Comparison of ENCODE assay signal across 17 cellular contexts in genomic region chr9:81317223-81317622, GRCh38.
DNase-seq lines count a peak whose midpoint lies in the region; ATAC-seq, FAIRE-seq and TF ChIP-seq lines count a peak whose summit lies in the region.
"Had no signal": no experiment of that assay in that cellular context is flagged by ENCODE, and none has a peak within 500 bp of the region (broad histone marks: within the 10 kb centered on the region; RNA-seq: fewer than 3 reads in every experiment).

No MANE protein-coding gene starts in this region.

- no peak overlapping the region for H2BK12ac ChIP-seq in H1 (ENCODE audit: low read depth, low read length)

- H2BK5ac ChIP-seq in H1 (ENCODE audit: low read depth, low read length), result no peak overlapping the region

- no peaks in the 10 kb centered on the region for H3K79me1 ChIP-seq in H1 (ENCODE audit: low read depth, low read length)

- H3K23me2 ChIP-seq in H1 (ENCODE audit: low read depth, low read length), result no peaks in the 10 kb centered on the region; the same call in 1 of the 2 replicates

- POLR2A ChIA-PET in HepG2 (lab: Yijun Ruan, JAX), result no interaction called here
- POLR2A ChIA-PET in H1 (lab: Charles Lee; ENCODE audit: partially characterized antibody), result no interaction called here

- H3K4me3 ChIP-seq in HepG2 (replicated peaks in 1 of 3; ENCODE audit: insufficient read depth in 1 of 3, low read depth in 2 of 3, low read length in 3 of 3) (no peak overlapping the region), right lobe of liver (no peak overlapping the region), Loucy (ENCODE audit: low read length, poor library complexity, severe bottlenecking) (no peak overlapping the region), H1 (ENCODE audit: extremely low read depth in 1 of 4, insufficient read depth in 2 of 4, low read depth in 3 of 4, low read length in 4 of 4) (no peak overlapping the region), heart right ventricle (no peak overlapping the region), WERI-Rb-1 (ENCODE audit: low read depth, low read length) (no peak overlapping the region)
- H3K4me3 ChIP-seq: BLaER1 treated with 17β-estradiol and CSF1 and Interleukin-3, amounts not matched to agents 10 nM and 100 nM had no signal

- H3K79me2 ChIP-seq in HepG2 (ENCODE audit: insufficient read depth, low read length) (no peaks in the 10 kb centered on the region), Loucy (ENCODE audit: insufficient read depth, low read length) (no peaks in the 10 kb centered on the region), H1 (ENCODE audit: control insufficient read depth in 1 of 2, insufficient read depth in 2 of 2, low read length in 2 of 2) (no peaks in the 10 kb centered on the region)

- H3K9me2 ChIP-seq in Loucy (replicated peaks; ENCODE audit: low read depth, low read length), result no peaks in the 10 kb centered on the region

- no TSS peak for BruUV-seq in HepG2 (replicated peaks; lab: Mats Ljungman, UMichigan)

- H3K27ac ChIP-seq in HepG2 (ENCODE audit: extremely low read length, insufficient read depth, low read length) (no peak overlapping the region), right lobe of liver (no peak overlapping the region), H1 (ENCODE audit: low read depth, low read length) (no peak overlapping the region), heart right ventricle (no peak overlapping the region), WERI-Rb-1 (no peak overlapping the region)
- H3K27ac ChIP-seq: BLaER1 treated with 17β-estradiol and CSF1 and Interleukin-3, amounts not matched to agents 10 nM and 100 nM had no signal

- H2BK20ac ChIP-seq in H1 (ENCODE audit: low read length), result no peak overlapping the region

- no peak overlapping the region for H2BK15ac ChIP-seq in H1 (ENCODE audit: low read length)

- H4K5ac ChIP-seq in H1 (ENCODE audit: insufficient read length, low read depth, low read length), result no peak overlapping the region

- no peak overlapping the region for H3K4ac ChIP-seq in H1 (replicated peaks; ENCODE audit: insufficient read length, low read depth, low read length)

- H3K9me3 ChIP-seq in HepG2 (ENCODE audit: low read length), result no peaks in the 10 kb centered on the region
- no peaks in the 10 kb centered on the region for H3K9me3 ChIP-seq in right lobe of liver
- no peaks in the 10 kb centered on the region for H3K9me3 ChIP-seq in Loucy (ENCODE audit: insufficient read depth, low read depth, low read length)
- peaks cover 4 to 6% of the 10 kb centered on the region in 2 experiments; a peak in 3 of 4 replicates for H3K9me3 ChIP-seq in H1 (ENCODE audit: insufficient read depth in 2 of 2, low read depth in 1 of 2, low read length in 1 of 2)
- peaks cover 0 to 5% (median 0%) of the 10 kb centered on the region in 11 donors for H3K9me3 ChIP-seq in heart right ventricle
- no peaks in the 10 kb centered on the region for H3K9me3 ChIP-seq in WERI-Rb-1 (ENCODE audit: severe bottlenecking)

- peaks cover 21% of the 10 kb centered on the region; the same call in 1 of the 2 replicates for H3K4me1 ChIP-seq in HepG2 (ENCODE audit: insufficient read depth, low read length)
- H3K4me1 ChIP-seq in right lobe of liver, result peaks cover 0 to 12% (median 2%) of the 10 kb centered on the region in 4 donors
- H3K4me1 ChIP-seq in Loucy (ENCODE audit: insufficient read depth, low read length, poor library complexity, severe bottlenecking), result no peaks in the 10 kb centered on the region
- no peaks in the 10 kb centered on the region for H3K4me1 ChIP-seq in H1 (replicated peaks in 1 of 4; ENCODE audit: control insufficient read depth in 3 of 4, insufficient read depth in 4 of 4, low read length in 3 of 4)
- H3K4me1 ChIP-seq in heart right ventricle, result no peaks in the 10 kb centered on the region

- no peak overlapping the region for H2AK5ac ChIP-seq in H1 (ENCODE audit: low read depth, low read length)

- 0% methylated on average over 1 of the region's 1 CpG for whole genome bisulfite sequencing in HepG2 (ENCODE audit: low lambda C conversion rate)
- WGBS in right lobe of liver (ENCODE audit: insufficient coverage, low coverage, low lambda C conversion rate, missing lambda C conversion rate), result 100% methylated on average over 1 of the region's 1 CpG
- WGBS in H1 (ENCODE audit: extremely low coverage in 1 of 2, insufficient coverage in 1 of 2, insufficient read length in 1 of 2, insufficient replicate concordance in 2 of 2, low coverage in 1 of 2, low lambda C conversion rate in 2 of 2, missing lambda C conversion rate in 1 of 2), 2 experiments, result 93% methylated on average over 1 of the region's 1 CpG; no CpG with 5 or more reads in 1 of the 2 experiments
- WGBS in heart right ventricle, 2 donors, result 96% methylated on average over 1 of the region's 1 CpG

- no peak overlapping the region for H3K14ac ChIP-seq in H1 (ENCODE audit: insufficient read length)

- TF ChIP-seq CTCF in HepG2 (CRISPR knock-in tag; IDR thresholded peaks at IDR 0.05) (no peak), right lobe of liver (IDR thresholded peaks at IDR 0.05) (no peak), Loucy (conservative IDR thresholded peaks at IDR 0.05; ENCODE audit: low read length) (no peak), H1 (IDR thresholded peaks at IDR 0.05; ENCODE audit: control extremely low read depth in 1 of 3, insufficient read depth in 1 of 3, low read depth in 1 of 3, low read length in 3 of 3) (no peak), heart right ventricle (IDR thresholded peaks at IDR 0.05) (no peak), WERI-Rb-1 (IDR thresholded peaks at IDR 0.05; ENCODE audit: low read depth, low read length) (no peak)

- CTCF ChIA-PET in HepG2 (lab: Yijun Ruan, JAX; ENCODE audit: low intra/inter-chr PET ratio, low total read pairs), result no interaction called here
- CTCF ChIA-PET in H1 (lab: Charles Lee; ENCODE audit: partially characterized antibody), result interaction anchor here (0.5 kb wide), 1 partner anchor 205 kb away, joined by 3 read pairs; no protein-coding TSS in a partner anchor

- intact Hi-C loops in HepG2 (cut with micrococcal nuclease; ENCODE audit: unreplicated experiment) (no loop called here), right lobe of liver (cut with DNase I) (no loop called here), heart right ventricle (cut with DNase I) (no loop called here)

- H3K27me3 ChIP-seq in HepG2 (ENCODE audit: control insufficient read depth in 1 of 2, insufficient read depth in 2 of 2, low read length in 2 of 2), result no peaks in the 10 kb centered on the region
- H3K27me3 ChIP-seq in right lobe of liver, result no peaks in the 10 kb centered on the region
- no peaks in the 10 kb centered on the region for H3K27me3 ChIP-seq in Loucy (ENCODE audit: insufficient read depth, low read length, poor library complexity, severe bottlenecking)
- no peaks in the 10 kb centered on the region for H3K27me3 ChIP-seq in H1 (replicated peaks in 1 of 4; ENCODE audit: control insufficient read depth in 3 of 4, extremely low read depth in 1 of 4, insufficient read depth in 3 of 4, low read length in 3 of 4)
- H3K27me3 ChIP-seq in heart right ventricle, result no peaks in the 10 kb centered on the region
- no peaks in the 10 kb centered on the region for H3K27me3 ChIP-seq in WERI-Rb-1 (ENCODE audit: insufficient read depth, low read depth, severe bottlenecking)
- H3K27me3 ChIP-seq: BLaER1 treated with 17β-estradiol and CSF1 and Interleukin-3, amounts not matched to agents 10 nM and 100 nM had no signal

- H3K36me3 ChIP-seq in HepG2 (replicated peaks in 1 of 2; ENCODE audit: control insufficient read depth in 1 of 2, insufficient read depth in 2 of 2, low read length in 2 of 2) (no peaks in the 10 kb centered on the region), right lobe of liver (no peaks in the 10 kb centered on the region), Loucy (ENCODE audit: insufficient read depth, low read length) (no peaks in the 10 kb centered on the region), H1 (ENCODE audit: control insufficient read depth in 2 of 4, insufficient read depth in 4 of 4, low read length in 3 of 4) (no peaks in the 10 kb centered on the region), heart right ventricle (no peaks in the 10 kb centered on the region), WERI-Rb-1 (no peaks in the 10 kb centered on the region)
- H3K36me3 ChIP-seq: BLaER1 treated with 17β-estradiol and CSF1 and Interleukin-3, amounts not matched to agents 10 nM and 100 nM had no signal

- H3F3A ChIP-seq in Loucy (ENCODE audit: low read depth), result no peaks in the 10 kb centered on the region

- FAIRE-seq in HepG2 (lab: Jason Lieb, UNC), result no peak
- FAIRE-seq in H1 (lab: Jason Lieb, UNC), result no peak
- FAIRE-seq: GM19239, HTR-8/SVneo had no signal

- H2AFZ ChIP-seq in HepG2 (ENCODE audit: low read length) (no peak overlapping the region), Loucy (ENCODE audit: low read length) (peak overlapping the region; percentile 69), H1 (ENCODE audit: low read length) (0 out of 2 replicates have a peak overlapping the region, but pooled peaks have one; percentile 22)

- H4K8ac ChIP-seq in H1 (ENCODE audit: extremely low read depth, insufficient read depth, low read length), result no peak overlapping the region

- no peak overlapping the region for H3K18ac ChIP-seq in H1 (ENCODE audit: extremely low read depth, low read length)

- H3K56ac ChIP-seq in H1 (replicated peaks; ENCODE audit: insufficient read length, low read depth, low read length), result no peak overlapping the region

- no peaks in the 10 kb centered on the region for H4K20me1 ChIP-seq in HepG2 (ENCODE audit: insufficient read depth, low read length)
- H4K20me1 ChIP-seq in Loucy (ENCODE audit: insufficient read depth, low read length, poor library complexity, severe bottlenecking), result no peaks in the 10 kb centered on the region
- H4K20me1 ChIP-seq in H1 (replicated peaks in 1 of 2; ENCODE audit: control insufficient read depth in 1 of 2, insufficient read depth in 2 of 2, low read length in 2 of 2), result no peaks in the 10 kb centered on the region
- H4K20me1 ChIP-seq: BLaER1 treated with 17β-estradiol and CSF1 and Interleukin-3, amounts not matched to agents 10 nM and 100 nM had no signal

- TF ChIP-seq POLR2A in HepG2 (IDR thresholded peaks at IDR 0.05; ENCODE audit: insufficient read depth in 1 of 2, low read depth in 2 of 2, low read length in 2 of 2) (no peak), right lobe of liver (IDR thresholded peaks at IDR 0.05) (no peak), H1 (IDR thresholded peaks at IDR 0.05; ENCODE audit: control extremely low read depth in 1 of 2, low read depth in 2 of 2, low read length in 2 of 2) (no peak)

- H3K23ac ChIP-seq in H1 (ENCODE audit: insufficient read length), result no peak overlapping the region

- in situ Hi-C loops in HepG2 (cut with HindIII; ENCODE audit: extremely low pct_ligation_motif_present, low pct_unique_long_range_greater_than_20kb), result no loop called here

- no peak overlapping the region for H3K4me2 ChIP-seq in HepG2 (ENCODE audit: low read depth, low read length)
- no peak overlapping the region for H3K4me2 ChIP-seq in Loucy (ENCODE audit: low read depth, low read length, poor library complexity, severe bottlenecking)
- no peak overlapping the region for H3K4me2 ChIP-seq in H1 (ENCODE audit: insufficient read depth in 1 of 2, low read depth in 2 of 2, low read length in 2 of 2)
- H3K4me2 ChIP-seq: BLaER1 treated with 17β-estradiol and CSF1 and Interleukin-3, amounts not matched to agents 10 nM and 100 nM had no signal

- no peak overlapping the region for H4K91ac ChIP-seq in H1 (replicated peaks; ENCODE audit: insufficient read length, low read length)

- H3K9ac ChIP-seq in HepG2 (ENCODE audit: insufficient read depth, low read depth, low read length), result no peak overlapping the region
- H3K9ac ChIP-seq in Loucy (ENCODE audit: low read depth, low read length, poor library complexity, severe bottlenecking), result no peak overlapping the region
- no peak overlapping the region for H3K9ac ChIP-seq in H1 (replicated peaks in 1 of 4; ENCODE audit: extremely low read depth in 1 of 4, low read depth in 3 of 4, low read length in 3 of 4)
- H3K9ac ChIP-seq: BLaER1 treated with 17β-estradiol and CSF1 and Interleukin-3, amounts not matched to agents 10 nM and 100 nM had no signal

- TF ChIP-seq RAD21 in HepG2 (CRISPR knock-in tag; IDR thresholded peaks at IDR 0.05), result no peak
- no peak for TF ChIP-seq RAD21 in H1 (IDR thresholded peaks at IDR 0.05 in 1 of 2, conservative IDR thresholded peaks at IDR 0.05 in 1 of 2; ENCODE audit: low read depth in 2 of 2, low read length in 2 of 2)

- DNase-seq in HepG2 (ENCODE audit: low spot score) (peak; percentile 12), right lobe of liver (no peak), H1 (ENCODE audit: low read depth in 1 of 2, low spot score in 2 of 2) (no peak), heart right ventricle (no peak), WERI-Rb-1 (no peak), NCI-H128 (lab: John Stamatoyannopoulos, UW; ENCODE audit: unreplicated experiment) (no peak)
- DNase-seq: ACHN; Calu3; CD4-positive, CD25-positive, alpha-beta regulatory T cell; DMS 273 treated with DMSO at 0.1 percent for 48 hours; GF-D8; HCEC 1CT; HFFc6 had no signal

- no peak overlapping the region for H2BK120ac ChIP-seq in H1 (replicated peaks; ENCODE audit: low read depth, low read length)

- TF ChIP-seq EP300 in HepG2 (IDR thresholded peaks at IDR 0.05; ENCODE audit: low read depth in 2 of 2, low read length in 2 of 2) (no peak), HepG2 (CRISPR knock-in tag; IDR thresholded peaks at IDR 0.05; ENCODE audit: borderline replicate concordance) (no peak), H1 (IDR thresholded peaks at IDR 0.05; ENCODE audit: borderline replicate concordance in 1 of 2, low read depth in 2 of 2, low read length in 2 of 2) (no peak)

- ATAC-seq in HepG2 (no peak; the same call in 2 of the 3 replicates), right lobe of liver (no peak), heart right ventricle (no peak)
